ENCODE assay signal across 1 cellular context in the genomic region with DNA sequence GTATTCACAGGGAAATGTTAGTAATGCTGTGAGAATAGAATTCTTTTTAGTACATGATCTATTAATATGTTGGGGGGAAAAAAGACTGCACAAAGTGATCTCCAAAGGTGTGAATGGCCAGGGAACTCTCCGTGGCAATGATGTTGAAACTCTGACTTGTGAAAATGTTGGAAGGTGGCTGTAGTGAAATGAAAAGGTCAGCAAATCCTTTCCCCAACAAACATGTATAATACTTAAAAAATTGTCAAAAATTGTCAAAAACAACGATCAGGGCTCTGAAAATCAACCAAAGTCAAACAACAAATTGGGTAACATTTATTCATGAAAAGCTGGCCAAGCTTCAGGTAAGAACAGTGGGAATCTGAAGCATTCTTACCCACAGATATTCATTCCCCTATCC.
TF ChIP-seq lines count a peak whose summit lies in the region.

No MANE protein-coding gene starts in this region.

TF ChIP-seq in GM23338, 12 proteins besides CTCF, POLR2A, EP300 and RAD21 (continued from another document):
- TF ChIP-seq ETS1 (IDR thresholded peaks at IDR 0.05) (no peak), EZH2 (IDR thresholded peaks at IDR 0.05; ENCODE audit: low read depth, unreplicated experiment) (no peak)
TF ChIP-seq in GM23338: peak in this region for 0.
